Comparison of ENCODE assay signal across 11 cellular contexts in the genomic region with DNA sequence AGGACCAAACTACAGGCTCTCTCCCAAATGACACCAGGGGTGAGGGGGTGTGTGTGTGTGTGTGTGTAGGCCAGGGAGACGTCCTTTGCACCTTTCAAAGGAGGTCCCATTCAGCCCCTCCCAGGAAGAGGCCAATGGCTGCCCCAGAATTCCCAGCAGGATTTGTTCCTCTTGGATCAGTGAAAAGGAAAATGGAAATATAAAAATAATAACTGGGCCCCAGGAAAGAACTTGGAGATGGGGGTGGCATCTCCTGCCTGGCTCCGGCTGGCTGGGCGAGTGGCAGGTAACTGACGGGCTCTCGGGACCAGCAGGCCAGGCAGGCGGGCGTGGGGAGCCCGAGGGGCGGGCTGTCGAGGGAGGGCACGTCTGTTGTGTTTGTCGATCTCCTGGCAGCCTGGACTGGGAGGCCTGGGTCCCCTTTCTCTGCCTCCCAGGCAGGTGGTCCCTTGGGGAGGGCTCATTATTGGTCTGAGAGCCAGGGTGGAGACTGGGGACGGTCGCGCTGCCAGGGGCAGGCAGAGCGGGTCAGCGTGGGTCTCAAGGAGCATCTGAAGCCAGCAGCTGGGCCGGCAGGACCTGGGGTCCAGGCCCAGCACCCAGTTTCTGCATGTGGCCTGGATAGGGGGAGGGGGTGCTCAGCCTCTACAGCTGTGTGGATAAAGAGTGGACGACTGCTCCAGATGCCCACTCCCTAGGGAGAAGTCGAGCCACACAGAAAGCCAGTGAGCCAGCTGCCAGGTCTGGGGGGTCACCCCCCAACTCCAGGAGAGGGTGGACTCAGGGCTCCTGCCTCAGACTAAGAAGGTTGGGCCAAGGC. TPM values are rescaled to one million over a fixed set of nuclear protein-coding genes. Genes with fewer than 3 reads are reported as not detected.
DNase-seq lines count a peak whose midpoint lies in the region; ATAC-seq and TF ChIP-seq lines count a peak whose summit lies in the region.
"Had no signal": no experiment of that assay in that cellular context is flagged by ENCODE, and none has a peak within 500 bp of the region (broad histone marks: within the 10 kb centered on the region; RNA-seq: fewer than 3 reads in every experiment).

No MANE protein-coding gene starts in this region.

- no peak for ATAC-seq in activated T-cell treated with anti-CD3 and anti-CD28 coated beads, Interleukin-2, amount 50 U/mL, for 4 hours
- no peak for ATAC-seq in T-cell (replicated peaks in 1 of 4)
- ATAC-seq in stimulated activated naive B cell treated with anti-CD40 and anti-IgM and Interleukin-4, amounts not matched to agents 10 μg/mL and 1 μg/mL and 100 μg/mL, for 72 hours (replicated peaks) = no peak
- ATAC-seq in HG02840 (IDR thresholded peaks at IDR 0.05; ENCODE audit: low FRiP score, unreplicated experiment) = no peak

- CTCF ChIA-PET in T-cell (lab: Charles Lee) = interaction anchor here in 1 of 2 donors (1.2 kb wide), 1 partner anchor 56 kb away, joined by 5 read pairs; no protein-coding TSS in a partner anchor

- POLR2A ChIA-PET in T-cell (lab: Charles Lee) = interaction anchor here in 1 of 2 donors (0.6 kb wide), 1 partner anchor 257 kb away, joined by 4 read pairs; no protein-coding TSS in a partner anchor

- DNase-seq in activated T-cell treated with anti-CD3 and anti-CD28 coated beads, Interleukin-2, amount 50 U/mL, for 4 hours = no peak
- DNase-seq in activated T-cell treated with anti-CD3 and anti-CD28 coated beads for 4 hours (no peak), T-cell (no peak), glutamatergic neuron (peak; percentile 71), posterior vena cava (ENCODE audit: low spot score) (no peak), hippocampal formation (lab: John Stamatoyannopoulos, UW) (no peak)
- DNase-seq in stimulated activated naive B cell treated with anti-CD40 and anti-IgM and Interleukin-4, amounts not matched to agents 10 μg/mL and 1 μg/mL and 100 μg/mL, for 72 hours = no peak
- DNase-seq: activated gamma-delta T cell, left cardiac atrium, NCI-H446 treated with DMSO at 0.1 percent for 48 hours had no signal

- H3K27me3 Mint-ChIP-seq in activated T-cell treated with anti-CD3 and anti-CD28 coated beads, Interleukin-2, amount 50 U/mL, for 4 hours (ENCODE audit: low read depth) = no peaks in the 10 kb centered on the region
- peaks cover 0 to 4% of the 10 kb centered on the region in 2 donors for H3K27me3 Mint-ChIP-seq in T-cell
- peaks cover 35% of the 10 kb centered on the region for H3K27me3 Mint-ChIP-seq in glutamatergic neuron (ENCODE audit: unreplicated experiment)
- H3K27me3 Mint-ChIP-seq in stimulated activated naive B cell treated with anti-CD40 and anti-IgM and Interleukin-4, amounts not matched to agents 10 μg/mL and 1 μg/mL and 100 μg/mL, for 72 hours = peaks cover 19 to 20% of the 10 kb centered on the region in 2 donors

- peaks cover 54% of the 10 kb centered on the region for H3K4me1 Mint-ChIP-seq in activated T-cell treated with anti-CD3 and anti-CD28 coated beads, Interleukin-2, amount 50 U/mL, for 4 hours (ENCODE audit: low read depth)
- H3K4me1 Mint-ChIP-seq in T-cell (peaks cover 34 to 58% (median 57%) of the 10 kb centered on the region in 3 donors), glutamatergic neuron (ENCODE audit: low read depth, unreplicated experiment) (peaks cover 40% of the 10 kb centered on the region)
- peaks cover 28 to 34% of the 10 kb centered on the region in 2 donors for H3K4me1 Mint-ChIP-seq in stimulated activated naive B cell treated with anti-CD40 and anti-IgM and Interleukin-4, amounts not matched to agents 10 μg/mL and 1 μg/mL and 100 μg/mL, for 72 hours

- no peak for TF ChIP-seq CTCF in glutamatergic neuron (IDR thresholded peaks at IDR 0.05; ENCODE audit: partially characterized antibody, unreplicated experiment)

- H3K9me3 Mint-ChIP-seq in activated T-cell treated with anti-CD3 and anti-CD28 coated beads, Interleukin-2, amount 50 U/mL, for 4 hours = no peaks in the 10 kb centered on the region
- H3K9me3 Mint-ChIP-seq in T-cell (no peaks in the 10 kb centered on the region), glutamatergic neuron (ENCODE audit: unreplicated experiment) (peaks cover 24% of the 10 kb centered on the region)
- no peaks in the 10 kb centered on the region for H3K9me3 Mint-ChIP-seq in stimulated activated naive B cell treated with anti-CD40 and anti-IgM and Interleukin-4, amounts not matched to agents 10 μg/mL and 1 μg/mL and 100 μg/mL, for 72 hours

- H3K27ac Mint-ChIP-seq in T-cell = peak overlapping the region; percentile 81 to 91
- peak overlapping the region; percentile 93 for H3K27ac Mint-ChIP-seq in glutamatergic neuron (ENCODE audit: unreplicated experiment)
- H3K27ac Mint-ChIP-seq in stimulated activated naive B cell treated with anti-CD40 and anti-IgM and Interleukin-4, amounts not matched to agents 10 μg/mL and 1 μg/mL and 100 μg/mL, for 72 hours = peak overlapping the region; percentile 86

- intact Hi-C loops in posterior vena cava (cut with DNase I) = no loop called here

- H3K36me3 Mint-ChIP-seq in activated T-cell treated with anti-CD3 and anti-CD28 coated beads, Interleukin-2, amount 50 U/mL, for 4 hours (ENCODE audit: insufficient read depth) = no peaks in the 10 kb centered on the region
- H3K36me3 Mint-ChIP-seq in T-cell (no peaks in the 10 kb centered on the region), glutamatergic neuron (ENCODE audit: unreplicated experiment) (no peaks in the 10 kb centered on the region)
- no peaks in the 10 kb centered on the region for H3K36me3 Mint-ChIP-seq in stimulated activated naive B cell treated with anti-CD40 and anti-IgM and Interleukin-4, amounts not matched to agents 10 μg/mL and 1 μg/mL and 100 μg/mL, for 72 hours

- H3K4me3 Mint-ChIP-seq in activated T-cell treated with anti-CD3 and anti-CD28 coated beads, Interleukin-2, amount 50 U/mL, for 4 hours = peak overlapping the region; percentile 79
- H3K4me3 Mint-ChIP-seq in T-cell (peak overlapping the region; percentile 75 to 79 (median 78)), glutamatergic neuron (ENCODE audit: unreplicated experiment) (peak overlapping the region; percentile 80)
- peak overlapping the region; percentile 69 to 70 for H3K4me3 Mint-ChIP-seq in stimulated activated naive B cell treated with anti-CD40 and anti-IgM and Interleukin-4, amounts not matched to agents 10 μg/mL and 1 μg/mL and 100 μg/mL, for 72 hours

RNA-seq across cellular contexts. Expression of a gene that starts 3.1 kb away (rescaled TPM):
- 1 to 10 TPM; 5.6 to 8.0 (median 6.3) TPM for total RNA-seq in activated T-cell treated with anti-CD3 and anti-CD28 coated beads, Interleukin-2, amount 50 U/mL, for 4 hours
- total RNA-seq in T-cell (10 to 100 TPM; 63.5 to 88.8 (median 74.4) TPM), glutamatergic neuron (ENCODE audit: unreplicated experiment) (106 TPM), posterior vena cava (10 to 100 TPM in 1 of 2 donors, 1 to 10 TPM in 1; 9.3 to 12.0 TPM)
